In the genomic region with DNA sequence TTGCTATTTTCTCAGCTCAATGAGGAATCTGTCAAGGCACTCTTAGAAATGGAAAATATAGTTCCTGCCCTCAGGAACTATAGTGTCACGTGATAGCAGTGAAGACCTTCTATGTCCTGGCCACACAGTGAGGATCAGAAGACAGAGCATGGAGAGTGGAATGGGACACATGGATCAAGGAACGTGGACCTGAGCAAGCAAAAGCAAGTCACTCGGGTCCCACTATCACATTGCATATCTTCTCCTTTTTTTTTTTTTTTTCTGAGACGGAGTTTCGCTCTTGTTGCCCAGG, we compare ENCODE assay signal across 13 cellular contexts. TPM values are rescaled to one million over a fixed set of nuclear protein-coding genes. Genes with fewer than 3 reads are reported as not detected.
A peak's percentile ranks its signal among the peaks of the same experiment; 100 is the strongest.
DNase-seq lines count a peak whose midpoint lies in the region; ATAC-seq and TF ChIP-seq lines count a peak whose summit lies in the region.
"Had no signal": no experiment of that assay in that cellular context is flagged by ENCODE, and none has a peak within 500 bp of the region (broad histone marks: within the 10 kb centered on the region; RNA-seq: fewer than 3 reads in every experiment).

No MANE protein-coding gene starts in this region.

- TF ChIP-seq POLR2A in IMR-90 (IDR thresholded peaks at IDR 0.05; ENCODE audit: low read depth, low read length) (no peak), esophagus squamous epithelium (IDR thresholded peaks at IDR 0.05) (no peak)

- peaks cover 6 to 92% of the 10 kb centered on the region in 2 experiments; a peak in 2 of 4 replicates for H3K79me1 ChIP-seq in IMR-90 (ENCODE audit: low read depth in 1 of 2, low read length in 2 of 2)

- H4K5ac ChIP-seq in IMR-90 (ENCODE audit: low read depth, low read length): no peak overlapping the region

- H3K4me3 ChIP-seq in IMR-90 (ENCODE audit: insufficient read depth, low read depth, low read length) (no peak overlapping the region), osteoblast (ENCODE audit: insufficient read depth, low read length) (no peak overlapping the region), esophagus squamous epithelium (no peak overlapping the region)
- H3K4me3 ChIP-seq: ovary had no signal

- peaks cover 98% of the 10 kb centered on the region for H3K79me2 ChIP-seq in osteoblast (ENCODE audit: insufficient read depth, low read length)

- H3K56ac ChIP-seq in IMR-90 (ENCODE audit: extremely low read depth, insufficient read depth, low read length): no peak overlapping the region

- no peak overlapping the region for H2AK9ac ChIP-seq in IMR-90 (replicated peaks; ENCODE audit: low read depth, low read length, poor library complexity)

- H3K36me3 ChIP-seq in IMR-90 (ENCODE audit: control insufficient read depth, insufficient read depth, low read length): peaks cover 38% of the 10 kb centered on the region
- H3K36me3 ChIP-seq in osteoblast (ENCODE audit: insufficient read depth, low read length): peaks cover 45% of the 10 kb centered on the region
- peaks cover 0 to 19% (median 0%) of the 10 kb centered on the region in 3 donors for H3K36me3 ChIP-seq in esophagus squamous epithelium
- H3K36me3 ChIP-seq: ovary had no signal

- TF ChIP-seq RAD21 in IMR-90 (IDR thresholded peaks at IDR 0.05; ENCODE audit: low read length): no peak

- POLR2A ChIA-PET in IMR-90 (lab: Charles Lee; ENCODE audit: unreplicated experiment): no interaction called here

- in situ Hi-C loops in IMR-90 (cut with MboI; ENCODE audit: low sequenced_read_pairs): no loop called here

- H3K9ac ChIP-seq in IMR-90 (ENCODE audit: low read depth, low read length): peak overlapping the region; percentile 25; the same call in 1 of the 2 replicates

- H4K20me1 ChIP-seq in IMR-90 (ENCODE audit: insufficient read depth, low read length): peaks cover 98% of the 10 kb centered on the region
- H4K20me1 ChIP-seq in osteoblast (ENCODE audit: insufficient read depth, low read length): peaks cover 78% of the 10 kb centered on the region

- H4K8ac ChIP-seq in IMR-90 (ENCODE audit: low read depth in 2 of 2, low read length in 2 of 2): no peak overlapping the region; a peak in 1 of 4 replicates

- no peaks in the 10 kb centered on the region for H3K9me3 Mint-ChIP-seq in CD14-positive monocyte
- H3K9me3 Mint-ChIP-seq in activated naive CD8-positive, alpha-beta T cell treated with anti-CD3 and anti-CD28 coated beads, Interleukin-2, amount 50 U/mL, for 24 hours: no peaks in the 10 kb centered on the region

- DNase-seq in CD14-positive monocyte (ENCODE audit: low spot score): no peak
- no peak for DNase-seq in IMR-90
- no peak for DNase-seq in activated naive CD8-positive, alpha-beta T cell treated with anti-CD3 and anti-CD28 coated beads, Interleukin-2, amount 50 U/mL, for 24 hours
- DNase-seq in osteoblast (ENCODE audit: insufficient read length, low spot score, missing footprints): no peak
- DNase-seq in NCI-H146 (lab: John Stamatoyannopoulos, UW): no peak
- DNase-seq in esophagus squamous epithelium (lab: John Stamatoyannopoulos, UW): no peak
- no peak for DNase-seq in SHP77 treated with DMSO at 0.1 percent for 48 hours (lab: John Stamatoyannopoulos, UW)
- DNase-seq: hypothalamus; NCI-H2029 treated with DMSO at 0.1 percent for 48 hours; OCI-M1; ovary; stimulated activated CD4-positive, alpha-beta T cell treated with anti-CD3 and anti-CD28 coated beads, Interleukin-2, amount 100 ng/mL, for 24 hours had no signal

- H3K27ac ChIP-seq in IMR-90 (ENCODE audit: insufficient read depth, low read length) (peak overlapping the region; percentile 37; the same call in 1 of the 2 replicates), osteoblast (ENCODE audit: low read depth, low read length) (peak overlapping the region; percentile 90), esophagus squamous epithelium (peak overlapping the region in 2 of 4 donors; percentile 38 to 72)
- H3K27ac ChIP-seq: ovary had no signal

- peak overlapping the region in 1 of 2 donors; percentile 53 for H3K4me3 Mint-ChIP-seq in CD14-positive monocyte
- H3K4me3 Mint-ChIP-seq in activated naive CD8-positive, alpha-beta T cell treated with anti-CD3 and anti-CD28 coated beads, Interleukin-2, amount 50 U/mL, for 24 hours: peak overlapping the region; percentile 24

- peaks cover 72% of the 10 kb centered on the region for H3K9me1 ChIP-seq in IMR-90 (ENCODE audit: insufficient read depth, low read length)

- H3K4me1 ChIP-seq in IMR-90 (ENCODE audit: control insufficient read depth, insufficient read depth, low read length) (peaks cover 74% of the 10 kb centered on the region), osteoblast (ENCODE audit: insufficient read depth, low read length) (peaks cover 95% of the 10 kb centered on the region), esophagus squamous epithelium (peaks cover 57 to 100% (median 92%) of the 10 kb centered on the region in 3 donors)

- H4K91ac ChIP-seq in IMR-90 (ENCODE audit: insufficient read depth, low read depth, low read length): no peak overlapping the region

- 90% methylated on average over 2 of the region's 5 CpGs; no CpG with 5 or more reads in 1 of the 2 experiments for WGBS in IMR-90 (ENCODE audit: extremely low coverage in 2 of 2, insufficient read length in 1 of 2), 2 experiments
- WGBS in esophagus squamous epithelium, 2 donors: 67 to 77% methylated on average over 5 of the region's 5 CpGs

- no peak overlapping the region for H2BK20ac ChIP-seq in IMR-90 (ENCODE audit: low read depth, low read length)

- intact Hi-C loops in CD14-positive monocyte (cut with micrococcal nuclease) (loop anchor here in 1 of 2 donors (10.0 kb wide), 1 partner anchor 62 kb away; no protein-coding TSS in a partner anchor), IMR-90 (cut with micrococcal nuclease) (no loop called here), esophagus squamous epithelium (cut with DNase I) (no loop called here)

- dilution Hi-C loops in IMR-90 (cut with HindIII; ENCODE audit: low sequenced_read_pairs, unreplicated experiment): no loop called here

- no peak overlapping the region for H2BK5ac ChIP-seq in IMR-90 (ENCODE audit: low read depth, low read length, poor library complexity, severe bottlenecking)

- peak overlapping the region; percentile 48; the same call in 1 of the 2 replicates for H3K14ac ChIP-seq in IMR-90 (replicated peaks; ENCODE audit: low read depth, low read length)

- H2BK15ac ChIP-seq in IMR-90 (ENCODE audit: low read depth, low read length): no peak overlapping the region; the same call in 2 of the 3 replicates

- H2BK120ac ChIP-seq in IMR-90 (ENCODE audit: low read depth, low read length): peak overlapping the region; percentile 47; the same call in 1 of the 2 replicates

- CTCF ChIA-PET in IMR-90 (lab: Yijun Ruan, JAX): no interaction called here

- peaks cover 1 to 4% (median 2%) of the 10 kb centered on the region in 3 donors for H3K27me3 Mint-ChIP-seq in CD14-positive monocyte (ENCODE audit: low read depth in 3 of 3)
- H3K27me3 Mint-ChIP-seq in activated naive CD8-positive, alpha-beta T cell treated with anti-CD3 and anti-CD28 coated beads, Interleukin-2, amount 50 U/mL, for 24 hours: peaks cover 2% of the 10 kb centered on the region

- H3K36me3 Mint-ChIP-seq in CD14-positive monocyte: peaks cover 37 to 59% of the 10 kb centered on the region in 2 donors
- H3K36me3 Mint-ChIP-seq in activated naive CD8-positive, alpha-beta T cell treated with anti-CD3 and anti-CD28 coated beads, Interleukin-2, amount 50 U/mL, for 24 hours (ENCODE audit: low read depth): peaks cover 7% of the 10 kb centered on the region

- H3K4ac ChIP-seq in IMR-90 (ENCODE audit: low read depth, low read length): 0 out of 2 replicates have a peak overlapping the region, but pooled peaks have one; percentile 49

- no peak overlapping the region for H2AFZ ChIP-seq in IMR-90 (replicated peaks; ENCODE audit: low read length, poor library complexity)
- no peak overlapping the region for H2AFZ ChIP-seq in osteoblast (ENCODE audit: low read length)

- H3K27ac Mint-ChIP-seq in CD14-positive monocyte: peak overlapping the region; percentile 95 to 98 (median 96)
- H3K27ac Mint-ChIP-seq in activated naive CD8-positive, alpha-beta T cell treated with anti-CD3 and anti-CD28 coated beads, Interleukin-2, amount 50 U/mL, for 24 hours: peak overlapping the region; percentile 88

- ATAC-seq in IMR-90 (ENCODE audit: low read depth) (no peak), GM19463 (IDR thresholded peaks at IDR 0.05; ENCODE audit: unreplicated experiment) (no peak)
- ATAC-seq in activated naive CD8-positive, alpha-beta T cell treated with anti-CD3 and anti-CD28 coated beads, Interleukin-2, amount 50 U/mL, for 24 hours: no peak

- H3K4me1 Mint-ChIP-seq in CD14-positive monocyte: peaks cover 100% of the 10 kb centered on the region
- H3K4me1 Mint-ChIP-seq in activated naive CD8-positive, alpha-beta T cell treated with anti-CD3 and anti-CD28 coated beads, Interleukin-2, amount 50 U/mL, for 24 hours: peaks cover 97% of the 10 kb centered on the region

- H3K9me3 ChIP-seq in IMR-90 (ENCODE audit: control insufficient read depth, insufficient read depth, low read length) (no peaks in the 10 kb centered on the region), osteoblast (ENCODE audit: low read depth, low read length) (no peaks in the 10 kb centered on the region), esophagus squamous epithelium (no peaks in the 10 kb centered on the region)
- H3K9me3 ChIP-seq: ovary had no signal

- TF ChIP-seq CTCF in CD14-positive monocyte (IDR thresholded peaks at IDR 0.05) (no peak), IMR-90 (conservative IDR thresholded peaks at IDR 0.05; ENCODE audit: low read depth, low read length) (no peak), osteoblast (IDR thresholded peaks at IDR 0.05; ENCODE audit: extremely low read depth, low read depth, low read length) (no peak), esophagus squamous epithelium (IDR thresholded peaks at IDR 0.05) (no peak)

- H2AK5ac ChIP-seq in IMR-90 (ENCODE audit: low read depth, low read length): peak overlapping the region; percentile 92

- H3K4me2 ChIP-seq in IMR-90 (ENCODE audit: low read depth, low read length) (no peak overlapping the region; the same call in 1 of the 2 replicates), osteoblast (ENCODE audit: insufficient read depth, low read length) (no peak overlapping the region)

- BruUV-seq in IMR-90 (replicated peaks; lab: Mats Ljungman, UMichigan): no TSS peak

- H3K18ac ChIP-seq in IMR-90 (ENCODE audit: low read depth, low read length): no peak overlapping the region; the same call in 1 of the 2 replicates

- H3K23ac ChIP-seq in IMR-90 (ENCODE audit: low read depth, low read length): peak overlapping the region; percentile 71; the same call in 1 of the 2 replicates

- no peaks in the 10 kb centered on the region for H3K27me3 ChIP-seq in IMR-90 (ENCODE audit: control insufficient read depth, insufficient read depth, low read length)
- no peaks in the 10 kb centered on the region for H3K27me3 ChIP-seq in osteoblast (ENCODE audit: insufficient read depth, low read length)
- H3K27me3 ChIP-seq in esophagus squamous epithelium: no peaks in the 10 kb centered on the region
- H3K27me3 ChIP-seq: ovary had no signal

RNA-seq across cellular contexts. Expression of gene SMAD3, which starts 21.2 kb away (rescaled TPM):
- 1 to 10 TPM; 4.4 to 5.4 TPM for polyA plus RNA-seq in CD14-positive monocyte
- total RNA-seq in IMR-90 (2012; rRNA removed): 71.0 and 71.1 TPM in 2 replicates
- 177 and 194 TPM in 2 replicates for polyA plus RNA-seq in IMR-90 (2012; rRNA removed)
- 153 and 181 TPM in 2 replicates for polyA plus RNA-seq in IMR-90 (2012; cell fraction: cytosol; rRNA removed)
- polyA plus RNA-seq in IMR-90 (2012; cell fraction: nucleus; rRNA removed; ENCODE audit: low replicate concordance): 378 and 409 TPM in 2 replicates
- 41.8 and 60.1 TPM in 2 replicates for total RNA-seq in osteoblast
- 100 to 1,000 TPM in 2 of 4 donors, 10 to 100 TPM in 2; 70.8 to 134 (median 105) TPM for total RNA-seq in esophagus squamous epithelium
